In genomic region chr7:116582806-116583444, GRCh38 we compare ENCODE assay signal across 8 cellular contexts. TPM values are rescaled to one million over a fixed set of nuclear protein-coding genes. Genes with fewer than 3 reads are reported as not detected.
DNase-seq lines count a peak whose midpoint lies in the region; ATAC-seq and TF ChIP-seq lines count a peak whose summit lies in the region.

No MANE protein-coding gene starts in this region.

- H3K36me3 ChIP-seq in BJ (ENCODE audit: control insufficient read depth, insufficient read depth, low read length) (no peaks in the 10 kb centered on the region), GM23248 (ENCODE audit: low read depth) (no peaks in the 10 kb centered on the region), mesendoderm (ENCODE audit: control insufficient read depth, insufficient read depth, low read length) (no peaks in the 10 kb centered on the region)

- CTCF ChIA-PET in BJ (lab: Yijun Ruan, JAX), result interaction anchor here (0.6 to 3.2 kb wide), 10 partner anchors 13 to 406 kb away, joined by 3 to 23 read pairs (median 4); no protein-coding TSS in a partner anchor

- H3K18ac ChIP-seq in mesendoderm (ENCODE audit: low read length), result no peak overlapping the region

- peak overlapping the region; percentile 42 for H3K56ac ChIP-seq in mesendoderm (ENCODE audit: low read length)

- H3K9me2 ChIP-seq in GM23248 (ENCODE audit: insufficient read depth), result no peaks in the 10 kb centered on the region

- H2AFZ ChIP-seq in GM23248, result peak overlapping the region; percentile 55

- H4K5ac ChIP-seq in mesendoderm (ENCODE audit: low read length), result no peak overlapping the region

- H3K27ac ChIP-seq in GM23248, result peak overlapping the region; percentile 98
- peak overlapping the region; percentile 17 for H3K27ac ChIP-seq in mesendoderm (ENCODE audit: low read depth, low read length)

- POLR2A ChIA-PET in BJ (lab: Charles Lee), result interaction anchor here (0.6 to 1.1 kb wide), 7 partner anchors 9 to 394 kb away, joined by 3 to 21 read pairs (median 3); no protein-coding TSS in a partner anchor

- WGBS in GM23248 (ENCODE audit: low coverage in 1 of 2, low lambda C conversion rate in 2 of 2, missing lambda C conversion rate in 2 of 2), 2 experiments, result 4 to 7% methylated on average over 5 of the region's 5 CpGs
- WGBS in mesendoderm (ENCODE audit: extremely low coverage, insufficient coverage, low lambda C conversion rate), result no CpG with 5 or more reads among the region's 5 CpGs

- TF ChIP-seq CTCF in BJ (IDR thresholded peaks at IDR 0.05; ENCODE audit: insufficient read depth, low read depth, low read length), result no peak

- H2AK5ac ChIP-seq in mesendoderm (ENCODE audit: low read length), result no peak overlapping the region

- H2BK15ac ChIP-seq in mesendoderm (replicated peaks; ENCODE audit: low read depth), result no peak overlapping the region

- no peak overlapping the region for H2BK5ac ChIP-seq in mesendoderm (ENCODE audit: low read length)

- H3K9me3 ChIP-seq in GM23248 (ENCODE audit: low read depth), result no peaks in the 10 kb centered on the region

- DNase-seq in BJ (ENCODE audit: low read depth), result peak; percentile 96
- DNase-seq in GM23248, result peak; percentile 96
- peak; percentile 54 for DNase-seq in T1000 (lab: John Stamatoyannopoulos, UW)
- DNase-seq in mesendoderm, result peak; percentile 94
- DNase-seq in COR-L47 (lab: John Stamatoyannopoulos, UW), result no peak
- DNase-seq in NCI-H1436 (lab: John Stamatoyannopoulos, UW), result no peak
- DNase-seq in NCI-H345 (lab: John Stamatoyannopoulos, UW), result no peak

- no peaks in the 10 kb centered on the region for H3K79me2 ChIP-seq in GM23248 (ENCODE audit: insufficient read depth)
- H3K79me2 ChIP-seq in mesendoderm (ENCODE audit: control insufficient read depth, insufficient read depth, low read length), result no peaks in the 10 kb centered on the region

- peaks cover 57% of the 10 kb centered on the region for H3F3A ChIP-seq in GM23248 (ENCODE audit: insufficient read depth)

- H3K27me3 ChIP-seq in BJ (ENCODE audit: control insufficient read depth, insufficient read depth, low read length) (no peaks in the 10 kb centered on the region), GM23248 (replicated peaks; ENCODE audit: insufficient read depth) (no peaks in the 10 kb centered on the region), mesendoderm (ENCODE audit: insufficient read depth, low read length, poor library complexity) (no peaks in the 10 kb centered on the region)

- H3K4me2 ChIP-seq in GM23248 (ENCODE audit: unreplicated experiment) (peak overlapping the region; percentile 68), mesendoderm (ENCODE audit: low read length) (no peak overlapping the region)

- H3K4ac ChIP-seq in mesendoderm (ENCODE audit: low read depth, low read length), result no peak overlapping the region

- no peaks in the 10 kb centered on the region for H3K79me1 ChIP-seq in mesendoderm (ENCODE audit: low read length)

- H3K9ac ChIP-seq in GM23248, result peak overlapping the region; percentile 82
- H3K9ac ChIP-seq in mesendoderm (ENCODE audit: low read length), result no peak overlapping the region

- no peaks in the 10 kb centered on the region for H4K20me1 ChIP-seq in GM23248 (ENCODE audit: insufficient read depth)

- H3K4me1 ChIP-seq in GM23248 (ENCODE audit: insufficient read depth) (peaks cover 50% of the 10 kb centered on the region), mesendoderm (ENCODE audit: control insufficient read depth, low read depth, low read length) (no peaks in the 10 kb centered on the region)

- H4K8ac ChIP-seq in mesendoderm (ENCODE audit: low read depth, low read length), result no peak overlapping the region

- in situ Hi-C loops in GM23248 (cut with MboI), result loop anchor here (10.0 kb wide), 1 partner anchor 48 kb away; no protein-coding TSS in a partner anchor

- H2BK120ac ChIP-seq in mesendoderm (ENCODE audit: low read depth, low read length), result no peak overlapping the region

- no peak overlapping the region for H3K23ac ChIP-seq in mesendoderm (ENCODE audit: low read length)

- H3K4me3 ChIP-seq in BJ (ENCODE audit: low read depth, low read length) (no peak overlapping the region), GM23248 (peak overlapping the region; percentile 42), mesendoderm (ENCODE audit: low read length) (no peak overlapping the region)

- no peak for ATAC-seq in HG02981 (IDR thresholded peaks at IDR 0.05; ENCODE audit: unreplicated experiment)

RNA-seq across cellular contexts. Expression of gene CAV1, which starts 58.1 kb away (rescaled TPM):
- polyA plus RNA-seq in BJ (2011; rRNA removed) (1,794 and 2,064 TPM in 2 replicates), GM23248 (2016; fragmentation: Nextera tagmentation; extraction: Ambion mirVana) (1,736 and 1,789 TPM in 2 replicates)
- 961 and 1,374 TPM in 2 replicates for polyA minus RNA-seq in BJ (2011; rRNA and poly(A)+ RNA removed)
- total RNA-seq in GM23248 (2014; rRNA removed; shearing (Covaris generic)), result 1,062 and 1,092 TPM in 2 replicates
- polyA plus RNA-seq in mesendoderm (2013, experiment 1 of 2), result 114 TPM
- polyA plus RNA-seq in mesendoderm (2013, experiment 2 of 2), result 115 TPM

Comparison
In these comparisons a context has a peak if more than half of its experiments do, and no peak if none do; other contexts are left out.
1. DNase-seq: peak in BJ (single experiment), GM23248 (single experiment), T1000 (single experiment) and mesendoderm (single experiment); none in COR-L47 (single experiment), NCI-H1436 (single experiment) and NCI-H345 (single experiment).